ENCODE assay signal across 1 cellular context in the genomic region with DNA sequence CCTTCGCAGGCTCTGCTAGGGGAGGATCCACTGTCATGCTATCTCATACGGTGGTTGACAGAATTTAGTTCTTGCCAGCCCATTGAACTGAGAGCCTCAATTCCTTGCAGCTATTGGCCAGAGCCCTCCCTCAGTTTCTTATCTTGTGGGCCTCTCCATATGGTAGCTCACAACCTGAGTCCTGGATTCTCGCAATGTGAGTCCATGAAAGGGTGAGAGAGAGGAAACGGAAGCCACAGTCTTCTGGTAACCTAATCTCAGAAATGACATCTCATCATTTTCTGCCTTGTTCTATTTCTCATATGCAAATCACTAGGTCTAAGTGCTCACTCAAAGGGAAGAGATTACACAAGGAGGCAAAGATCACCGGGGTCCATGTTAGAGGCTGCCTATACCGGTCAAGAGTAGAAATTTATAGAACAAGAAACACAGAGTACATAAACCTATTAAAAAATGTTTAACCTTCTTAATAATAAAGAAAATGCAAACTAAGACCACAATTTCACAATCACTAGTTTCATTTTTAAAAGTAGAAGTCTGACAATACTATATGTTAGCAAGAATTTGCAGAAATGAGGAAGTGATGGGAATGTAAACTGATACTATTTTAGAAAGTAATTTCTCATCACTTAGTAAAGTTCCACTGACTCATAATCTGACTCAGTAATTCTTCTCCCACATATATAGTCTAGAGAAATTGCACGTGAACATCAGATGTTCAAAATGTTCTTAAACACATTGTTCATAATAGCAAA.
A peak's percentile ranks its signal among the peaks of the same experiment; 100 is the strongest.
TF ChIP-seq lines count a peak whose summit lies in the region.

No MANE protein-coding gene starts in this region.

TF ChIP-seq in GM12878, 131 proteins besides CTCF, POLR2A, EP300 and RAD21 (continued from another document and continues in another):
- TF ChIP-seq BCL3 (IDR thresholded peaks at IDR 0.05; ENCODE audit: borderline replicate concordance, insufficient read depth, low read depth, low read length, poor library complexity, severe bottlenecking) (peak; percentile 82), ZNF24 (IDR thresholded peaks at IDR 0.05) (peak; percentile 81), CBX3 (IDR thresholded peaks at IDR 0.05; ENCODE audit: borderline replicate concordance, low read depth) (no peak), CEBPB (IDR thresholded peaks at IDR 0.05; ENCODE audit: borderline replicate concordance in 1 of 2, low read depth in 2 of 2, low read length in 2 of 2) (peak; percentile 69 to 74; a peak in 2 of 4 replicates), MAX (IDR thresholded peaks at IDR 0.05; ENCODE audit: low read depth, low read length) (no peak), NBN (IDR thresholded peaks at IDR 0.05) (peak; percentile 67; the same call in 1 of the 2 replicates), NFYA (IDR thresholded peaks at IDR 0.05; ENCODE audit: borderline replicate concordance, low read depth, low read length) (no peak), KLF5 (IDR thresholded peaks at IDR 0.05; ENCODE audit: partially characterized antibody) (no peak), BRCA1 (IDR thresholded peaks at IDR 0.05; ENCODE audit: low read depth, low read length) (no peak), HDAC6 (IDR thresholded peaks at IDR 0.05; ENCODE audit: unreplicated experiment) (no peak), CREB1 (IDR thresholded peaks at IDR 0.05; ENCODE audit: low read depth) (peak; percentile 60), CHD4 (IDR thresholded peaks at IDR 0.05) (no peak), BCLAF1 (IDR thresholded peaks at IDR 0.05) (no peak), WRNIP1 (IDR thresholded peaks at IDR 0.05; ENCODE audit: borderline replicate concordance, low read depth, low read length) (no peak), STAT3 (IDR thresholded peaks at IDR 0.05; ENCODE audit: low read depth, low read length) (peak; percentile 89), TCF3 (IDR thresholded peaks at IDR 0.05; ENCODE audit: borderline replicate concordance, insufficient read depth, low read depth, low read length) (no peak), RUNX3 (IDR thresholded peaks at IDR 0.05; ENCODE audit: low read length) (peak; percentile 78), RCOR1 (conservative IDR thresholded peaks at IDR 0.05; ENCODE audit: low read depth, low read length) (peak; percentile 77; the same call in 1 of the 2 replicates), E2F4 (IDR thresholded peaks at IDR 0.05; ENCODE audit: low read depth, low read length) (peak; percentile 29; the same call in 1 of the 2 replicates), SREBF2 (IDR thresholded peaks at IDR 0.05; ENCODE audit: low read length) (no peak), IRF4 (IDR thresholded peaks at IDR 0.05; ENCODE audit: low read depth, low read length) (peak; percentile 87), PAX5 (IDR thresholded peaks at IDR 0.05; ENCODE audit: borderline replicate concordance, low read depth, low read length) (0 out of 2 replicates have a peak, but pooled peaks have one; percentile 18), CHD2 (IDR thresholded peaks at IDR 0.05; ENCODE audit: borderline replicate concordance, low read depth, low read length) (peak; percentile 33; the same call in 1 of the 2 replicates), RB1 (IDR thresholded peaks at IDR 0.05; ENCODE audit: borderline replicate concordance) (no peak), REST (IDR thresholded peaks at IDR 0.05; ENCODE audit: low read depth, low read length) (no peak), MTA2 (IDR thresholded peaks at IDR 0.05; ENCODE audit: low read depth) (peak; percentile 99), ZNF217 (IDR thresholded peaks at IDR 0.05) (peak; percentile 99), EED (IDR thresholded peaks at IDR 0.05; ENCODE audit: low read depth) (peak; percentile 72; the same call in 1 of the 2 replicates)
- TF ChIP-seq, protein P1, sequence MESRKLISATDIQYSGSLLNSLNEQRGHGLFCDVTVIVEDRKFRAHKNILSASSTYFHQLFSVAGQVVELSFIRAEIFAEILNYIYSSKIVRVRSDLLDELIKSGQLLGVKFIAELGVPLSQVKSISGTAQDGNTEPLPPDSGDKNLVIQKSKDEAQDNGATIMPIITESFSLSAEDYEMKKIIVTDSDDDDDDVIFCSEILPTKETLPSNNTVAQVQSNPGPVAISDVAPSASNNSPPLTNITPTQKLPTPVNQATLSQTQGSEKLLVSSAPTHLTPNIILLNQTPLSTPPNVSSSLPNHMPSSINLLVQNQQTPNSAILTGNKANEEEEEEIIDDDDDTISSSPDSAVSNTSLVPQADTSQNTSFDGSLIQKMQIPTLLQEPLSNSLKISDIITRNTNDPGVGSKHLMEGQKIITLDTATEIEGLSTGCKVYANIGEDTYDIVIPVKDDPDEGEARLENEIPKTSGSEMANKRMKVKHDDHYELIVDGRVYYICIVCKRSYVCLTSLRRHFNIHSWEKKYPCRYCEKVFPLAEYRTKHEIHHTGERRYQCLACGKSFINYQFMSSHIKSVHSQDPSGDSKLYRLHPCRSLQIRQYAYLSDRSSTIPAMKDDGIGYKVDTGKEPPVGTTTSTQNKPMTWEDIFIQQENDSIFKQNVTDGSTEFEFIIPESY (IDR thresholded peaks at IDR 0.05) = no peak
- TF ChIP-seq, protein P2, sequence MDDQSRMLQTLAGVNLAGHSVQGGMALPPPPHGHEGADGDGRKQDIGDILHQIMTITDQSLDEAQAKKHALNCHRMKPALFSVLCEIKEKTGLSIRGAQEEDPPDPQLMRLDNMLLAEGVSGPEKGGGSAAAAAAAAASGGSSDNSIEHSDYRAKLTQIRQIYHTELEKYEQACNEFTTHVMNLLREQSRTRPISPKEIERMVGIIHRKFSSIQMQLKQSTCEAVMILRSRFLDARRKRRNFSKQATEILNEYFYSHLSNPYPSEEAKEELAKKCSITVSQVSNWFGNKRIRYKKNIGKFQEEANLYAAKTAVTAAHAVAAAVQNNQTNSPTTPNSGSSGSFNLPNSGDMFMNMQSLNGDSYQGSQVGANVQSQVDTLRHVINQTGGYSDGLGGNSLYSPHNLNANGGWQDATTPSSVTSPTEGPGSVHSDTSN (IDR thresholded peaks at IDR 0.05; ENCODE audit: insufficient replicate concordance, low read depth, low read length) = no peak
- TF ChIP-seq, protein P3, sequence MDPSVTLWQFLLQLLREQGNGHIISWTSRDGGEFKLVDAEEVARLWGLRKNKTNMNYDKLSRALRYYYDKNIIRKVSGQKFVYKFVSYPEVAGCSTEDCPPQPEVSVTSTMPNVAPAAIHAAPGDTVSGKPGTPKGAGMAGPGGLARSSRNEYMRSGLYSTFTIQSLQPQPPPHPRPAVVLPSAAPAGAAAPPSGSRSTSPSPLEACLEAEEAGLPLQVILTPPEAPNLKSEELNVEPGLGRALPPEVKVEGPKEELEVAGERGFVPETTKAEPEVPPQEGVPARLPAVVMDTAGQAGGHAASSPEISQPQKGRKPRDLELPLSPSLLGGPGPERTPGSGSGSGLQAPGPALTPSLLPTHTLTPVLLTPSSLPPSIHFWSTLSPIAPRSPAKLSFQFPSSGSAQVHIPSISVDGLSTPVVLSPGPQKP (IDR thresholded peaks at IDR 0.05; ENCODE audit: low read depth, low read length) = no peak
- TF ChIP-seq, protein P4, sequence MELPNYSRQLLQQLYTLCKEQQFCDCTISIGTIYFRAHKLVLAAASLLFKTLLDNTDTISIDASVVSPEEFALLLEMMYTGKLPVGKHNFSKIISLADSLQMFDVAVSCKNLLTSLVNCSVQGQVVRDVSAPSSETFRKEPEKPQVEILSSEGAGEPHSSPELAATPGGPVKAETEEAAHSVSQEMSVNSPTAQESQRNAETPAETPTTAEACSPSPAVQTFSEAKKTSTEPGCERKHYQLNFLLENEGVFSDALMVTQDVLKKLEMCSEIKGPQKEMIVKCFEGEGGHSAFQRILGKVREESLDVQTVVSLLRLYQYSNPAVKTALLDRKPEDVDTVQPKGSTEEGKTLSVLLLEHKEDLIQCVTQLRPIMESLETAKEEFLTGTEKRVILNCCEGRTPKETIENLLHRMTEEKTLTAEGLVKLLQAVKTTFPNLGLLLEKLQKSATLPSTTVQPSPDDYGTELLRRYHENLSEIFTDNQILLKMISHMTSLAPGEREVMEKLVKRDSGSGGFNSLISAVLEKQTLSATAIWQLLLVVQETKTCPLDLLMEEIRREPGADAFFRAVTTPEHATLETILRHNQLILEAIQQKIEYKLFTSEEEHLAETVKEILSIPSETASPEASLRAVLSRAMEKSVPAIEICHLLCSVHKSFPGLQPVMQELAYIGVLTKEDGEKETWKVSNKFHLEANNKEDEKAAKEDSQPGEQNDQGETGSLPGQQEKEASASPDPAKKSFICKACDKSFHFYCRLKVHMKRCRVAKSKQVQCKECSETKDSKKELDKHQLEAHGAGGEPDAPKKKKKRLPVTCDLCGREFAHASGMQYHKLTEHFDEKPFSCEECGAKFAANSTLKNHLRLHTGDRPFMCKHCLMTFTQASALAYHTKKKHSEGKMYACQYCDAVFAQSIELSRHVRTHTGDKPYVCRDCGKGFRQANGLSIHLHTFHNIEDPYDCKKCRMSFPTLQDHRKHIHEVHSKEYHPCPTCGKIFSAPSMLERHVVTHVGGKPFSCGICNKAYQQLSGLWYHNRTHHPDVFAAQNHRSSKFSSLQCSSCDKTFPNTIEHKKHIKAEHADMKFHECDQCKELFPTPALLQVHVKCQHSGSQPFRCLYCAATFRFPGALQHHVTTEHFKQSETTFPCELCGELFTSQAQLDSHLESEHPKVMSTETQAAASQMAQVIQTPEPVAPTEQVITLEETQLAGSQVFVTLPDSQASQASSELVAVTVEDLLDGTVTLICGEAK (IDR thresholded peaks at IDR 0.05; ENCODE audit: borderline replicate concordance) = no peak; the same call in 1 of the 2 replicates
